19 cellular contexts compared by ENCODE assay signal in the genomic region with DNA sequence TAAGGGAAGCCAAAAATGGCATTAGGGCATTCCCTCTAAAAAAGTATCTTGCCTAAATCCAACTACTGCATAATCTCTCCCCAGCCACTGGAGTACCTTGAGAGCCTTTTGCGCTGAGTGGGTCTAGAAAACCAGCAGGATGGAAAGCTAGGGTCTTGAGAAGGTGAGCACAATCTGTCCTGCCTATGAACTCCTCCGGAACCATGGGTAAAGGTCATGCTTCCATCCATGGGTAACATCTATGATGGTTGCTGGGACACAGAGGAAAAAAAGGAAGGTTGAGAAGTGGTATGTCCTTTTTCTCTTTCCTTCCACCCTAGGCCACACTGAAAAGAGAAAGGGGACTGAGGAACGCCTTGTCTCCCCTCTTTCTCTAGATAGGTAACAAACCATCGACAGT. TPM values are rescaled to one million over a fixed set of nuclear protein-coding genes. Genes with fewer than 3 reads are reported as not detected.
A peak's percentile ranks its signal among the peaks of the same experiment; 100 is the strongest.
DNase-seq lines count a peak whose midpoint lies in the region; ATAC-seq, FAIRE-seq and TF ChIP-seq lines count a peak whose summit lies in the region.
"Had no signal": no experiment of that assay in that cellular context is flagged by ENCODE, and none has a peak within 500 bp of the region (broad histone marks: within the 10 kb centered on the region; RNA-seq: fewer than 3 reads in every experiment).

No MANE protein-coding gene starts in this region.

- no peak for TF ChIP-seq RAD21 in A549 (conservative IDR thresholded peaks at IDR 0.05 in 1 of 2, IDR thresholded peaks at IDR 0.05 in 1 of 2)

- H3K4me3 ChIP-seq in A549 = no peak overlapping the region
- H3K4me3 ChIP-seq in GM23338 = no peak overlapping the region
- H3K4me3 ChIP-seq: esophagus muscularis mucosa, skin epidermis had no signal

- H3K4me1 ChIP-seq in A549 (no peaks in the 10 kb centered on the region), GM23338 (ENCODE audit: insufficient read depth) (no peaks in the 10 kb centered on the region)
- H3K4me1 ChIP-seq: esophagus muscularis mucosa had no signal

- DNase-seq in A549 (ENCODE audit: low read depth in 1 of 2, low spot score in 1 of 2) = peak in 1 of 2 experiments; percentile 30
- DNase-seq in GM23338 (ENCODE audit: low spot score) = peak; percentile 50
- peak; percentile 12 for DNase-seq in RPMI7951 (ENCODE audit: low read depth)
- DNase-seq in fibroblast of peridontal ligament (ENCODE audit: extremely low read depth) = peak; percentile 15
- DNase-seq in Right ventricle myocardium superior = no peak
- no peak for DNase-seq in left colon
- DNase-seq: activated CD4-positive, alpha-beta memory T cell treated with anti-CD3 and anti-CD28 coated beads, Interleukin-2, amount 10 ng/mL, durations not matched to agents 7 days and 5 days; activated effector memory CD4-positive, alpha-beta T cell treated with Interleukin-2 at 50 U/mL for 16 hours; C1 segment of cervical spinal cord; caudate nucleus; NCI-H1436; substantia nigra had no signal

- H3K4me3 Mint-ChIP-seq in GM23338 = no peak overlapping the region
- H3K4me3 Mint-ChIP-seq: activated CD4-positive, alpha-beta memory T cell treated with anti-CD3 and anti-CD28 coated beads, Interleukin-2, amount 10 ng/mL, durations not matched to agents 7 days and 5 days; nephron had no signal

- no peaks in the 10 kb centered on the region for H3K79me2 ChIP-seq in GM23338 (replicated peaks; ENCODE audit: insufficient read depth)

- FAIRE-seq in A549 (lab: Jason Lieb, UNC) = no peak

- intact Hi-C loops in Right ventricle myocardium superior (cut with DNase I) (no loop called here), left colon (cut with DNase I, micrococcal nuclease) (no loop called here)

- peaks cover 3% of the 10 kb centered on the region for H3K27me3 Mint-ChIP-seq in GM23338 (ENCODE audit: insufficient read depth, low read depth, poor library complexity)
- H3K27me3 Mint-ChIP-seq: activated CD4-positive, alpha-beta memory T cell treated with anti-CD3 and anti-CD28 coated beads, Interleukin-2, amount 10 ng/mL, durations not matched to agents 7 days and 5 days had no signal

- ATAC-seq in A549 (no peak), GM23338 (no peak), GM18870 (IDR thresholded peaks at IDR 0.05; ENCODE audit: unreplicated experiment) (no peak), Right ventricle myocardium superior (ENCODE audit: poor library complexity) (no peak), left colon (no peak), HG02852 (IDR thresholded peaks at IDR 0.05; ENCODE audit: unreplicated experiment) (no peak)

- TF ChIP-seq CTCF in A549 (IDR thresholded peaks at IDR 0.05) = no peak
- TF ChIP-seq CTCF in GM23338 (conservative IDR thresholded peaks at IDR 0.05; ENCODE audit: low read depth in 2 of 2) = no peak

- no peaks in the 10 kb centered on the region for H3K9me2 ChIP-seq in GM23338 (ENCODE audit: insufficient read depth)

- peaks cover 53% of the 10 kb centered on the region for H3K9me3 ChIP-seq in A549

- H3K9me3 Mint-ChIP-seq in GM23338 = peaks cover 79% of the 10 kb centered on the region

- no peaks in the 10 kb centered on the region for H3F3A ChIP-seq in GM23338 (replicated peaks; ENCODE audit: low read depth)

- POLR2A ChIA-PET in A549 (lab: Yijun Ruan, JAX) = no interaction called here

- 3% methylated on average over 4 of the region's 4 CpGs for WGBS in A549 (ENCODE audit: missing lambda C conversion rate)

- no peak overlapping the region for H2AFZ ChIP-seq in GM23338

- no peak for TF ChIP-seq POLR2A in A549 (IDR thresholded peaks at IDR 0.05; ENCODE audit: low read length)

- no peak for TF ChIP-seq EP300 in A549 (IDR thresholded peaks at IDR 0.05)

- no peaks in the 10 kb centered on the region for H4K20me1 ChIP-seq in GM23338 (replicated peaks; ENCODE audit: insufficient read depth)

- no peaks in the 10 kb centered on the region for H3K4me1 Mint-ChIP-seq in GM23338
- H3K4me1 Mint-ChIP-seq: activated CD4-positive, alpha-beta memory T cell treated with anti-CD3 and anti-CD28 coated beads, Interleukin-2, amount 10 ng/mL, durations not matched to agents 7 days and 5 days; nephron had no signal

- H3K27ac Mint-ChIP-seq in GM23338 = no peak overlapping the region
- H3K27ac Mint-ChIP-seq: activated CD4-positive, alpha-beta memory T cell treated with anti-CD3 and anti-CD28 coated beads, Interleukin-2, amount 10 ng/mL, durations not matched to agents 7 days and 5 days; nephron had no signal

- no peak overlapping the region for H3K4me2 ChIP-seq in A549
- H3K4me2 ChIP-seq in GM23338 = no peak overlapping the region

- H3K27ac ChIP-seq in A549 (no peak overlapping the region), GM23338 (ENCODE audit: low read depth) (no peak overlapping the region)
- H3K27ac ChIP-seq: esophagus muscularis mucosa, skin epidermis had no signal

- H3K36me3 Mint-ChIP-seq in GM23338 (ENCODE audit: low read depth) = peaks cover 30% of the 10 kb centered on the region

- no peaks in the 10 kb centered on the region; the same call in 1 of the 2 replicates for H3K36me3 ChIP-seq in GM23338 (ENCODE audit: insufficient read depth)
- H3K36me3 ChIP-seq: esophagus muscularis mucosa had no signal

- H3K27me3 ChIP-seq in GM23338 (ENCODE audit: insufficient read depth) = no peaks in the 10 kb centered on the region
- H3K27me3 ChIP-seq: esophagus muscularis mucosa had no signal

- CTCF ChIA-PET in A549 (lab: Yijun Ruan, JAX) = no interaction called here

TF ChIP-seq in A549, 52 proteins besides CTCF, POLR2A, EP300 and RAD21:
- TF ChIP-seq ZFP36 (IDR thresholded peaks at IDR 0.05; ENCODE audit: borderline replicate concordance, partially characterized antibody) (peak; percentile 6), KDM1A (IDR thresholded peaks at IDR 0.05; ENCODE audit: low read depth) (no peak)

TF ChIP-seq in GM23338, 12 proteins besides CTCF, POLR2A, EP300 and RAD21 (continues in another document):
- TF ChIP-seq JUNB (IDR thresholded peaks at IDR 0.05; ENCODE audit: unreplicated experiment) (no peak), EZH2 (IDR thresholded peaks at IDR 0.05; ENCODE audit: low read depth, unreplicated experiment) (no peak), NANOG (IDR thresholded peaks at IDR 0.05; ENCODE audit: borderline replicate concordance) (no peak), ZNF331 (CRISPR knock-in tag; IDR thresholded peaks at IDR 0.05; ENCODE audit: low read depth) (no peak), POLR2AphosphoS5 (IDR thresholded peaks at IDR 0.05; ENCODE audit: low read depth) (no peak), ZNF114 (CRISPR knock-in tag; IDR thresholded peaks at IDR 0.05) (no peak)
- TF ChIP-seq, protein P1, sequence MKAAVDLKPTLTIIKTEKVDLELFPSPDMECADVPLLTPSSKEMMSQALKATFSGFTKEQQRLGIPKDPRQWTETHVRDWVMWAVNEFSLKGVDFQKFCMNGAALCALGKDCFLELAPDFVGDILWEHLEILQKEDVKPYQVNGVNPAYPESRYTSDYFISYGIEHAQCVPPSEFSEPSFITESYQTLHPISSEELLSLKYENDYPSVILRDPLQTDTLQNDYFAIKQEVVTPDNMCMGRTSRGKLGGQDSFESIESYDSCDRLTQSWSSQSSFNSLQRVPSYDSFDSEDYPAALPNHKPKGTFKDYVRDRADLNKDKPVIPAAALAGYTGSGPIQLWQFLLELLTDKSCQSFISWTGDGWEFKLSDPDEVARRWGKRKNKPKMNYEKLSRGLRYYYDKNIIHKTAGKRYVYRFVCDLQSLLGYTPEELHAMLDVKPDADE (IDR thresholded peaks at IDR 0.05) = no peak
- TF ChIP-seq, protein P2, sequence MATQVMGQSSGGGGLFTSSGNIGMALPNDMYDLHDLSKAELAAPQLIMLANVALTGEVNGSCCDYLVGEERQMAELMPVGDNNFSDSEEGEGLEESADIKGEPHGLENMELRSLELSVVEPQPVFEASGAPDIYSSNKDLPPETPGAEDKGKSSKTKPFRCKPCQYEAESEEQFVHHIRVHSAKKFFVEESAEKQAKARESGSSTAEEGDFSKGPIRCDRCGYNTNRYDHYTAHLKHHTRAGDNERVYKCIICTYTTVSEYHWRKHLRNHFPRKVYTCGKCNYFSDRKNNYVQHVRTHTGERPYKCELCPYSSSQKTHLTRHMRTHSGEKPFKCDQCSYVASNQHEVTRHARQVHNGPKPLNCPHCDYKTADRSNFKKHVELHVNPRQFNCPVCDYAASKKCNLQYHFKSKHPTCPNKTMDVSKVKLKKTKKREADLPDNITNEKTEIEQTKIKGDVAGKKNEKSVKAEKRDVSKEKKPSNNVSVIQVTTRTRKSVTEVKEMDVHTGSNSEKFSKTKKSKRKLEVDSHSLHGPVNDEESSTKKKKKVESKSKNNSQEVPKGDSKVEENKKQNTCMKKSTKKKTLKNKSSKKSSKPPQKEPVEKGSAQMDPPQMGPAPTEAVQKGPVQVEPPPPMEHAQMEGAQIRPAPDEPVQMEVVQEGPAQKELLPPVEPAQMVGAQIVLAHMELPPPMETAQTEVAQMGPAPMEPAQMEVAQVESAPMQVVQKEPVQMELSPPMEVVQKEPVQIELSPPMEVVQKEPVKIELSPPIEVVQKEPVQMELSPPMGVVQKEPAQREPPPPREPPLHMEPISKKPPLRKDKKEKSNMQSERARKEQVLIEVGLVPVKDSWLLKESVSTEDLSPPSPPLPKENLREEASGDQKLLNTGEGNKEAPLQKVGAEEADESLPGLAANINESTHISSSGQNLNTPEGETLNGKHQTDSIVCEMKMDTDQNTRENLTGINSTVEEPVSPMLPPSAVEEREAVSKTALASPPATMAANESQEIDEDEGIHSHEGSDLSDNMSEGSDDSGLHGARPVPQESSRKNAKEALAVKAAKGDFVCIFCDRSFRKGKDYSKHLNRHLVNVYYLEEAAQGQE (IDR thresholded peaks at IDR 0.05; ENCODE audit: unreplicated experiment) = no peak

RNA-seq across cellular contexts. Expression of a gene that starts 52.4 kb away (rescaled TPM):
- polyA plus RNA-seq in A549 (2011; rRNA removed) (not detected in 2 replicates), A549 (2017; fragmentation: RNase III; extraction: RNeasy Plus Mini Kit Qiagen cat#74134 plus additional on column Dnase treatment) (not detected in 3 replicates), GM23338 (2016; fragmentation: Nextera tagmentation; extraction: Ambion mirVana) (not detected in 2 replicates)
- polyA plus RNA-seq in A549 (2012; cell fraction: cytosol; rRNA removed) = not detected in 2 replicates
- not detected in 2 replicates for polyA plus RNA-seq in A549 (2012; cell fraction: nucleus; rRNA removed)
- not detected in 2 replicates for polyA minus RNA-seq in A549 (2011; rRNA and poly(A)+ RNA removed)
- total RNA-seq in GM23338 (2014; rRNA removed; shearing (Covaris generic)) = not detected in 2 replicates
- not detected in 2 replicates for total RNA-seq in RPMI7951 (2014; rRNA removed; shearing (Covaris generic))
- total RNA-seq in Right ventricle myocardium superior (1.1 TPM), left colon (under 1 TPM; 0.15 to 0.67 TPM)
- total RNA-seq: activated CD4-positive, alpha-beta memory T cell treated with anti-CD3 and anti-CD28 coated beads, Interleukin-2, amount 10 ng/mL, durations not matched to agents 7 days and 5 days; kidney epithelial cell; T-helper 2 cell treated with Interferon-gamma antibody and Interleukin-4, amounts not matched to agents 100 ng/mL and 5 ng/mL, for 36 hours had no signal

Comparison
In these comparisons a context has a peak if more than half of its experiments do, and no peak if none do; other contexts are left out.
1. DNase-seq: peak in GM23338 (single experiment), RPMI7951 (single experiment) and fibroblast of peridontal ligament (single experiment); none in Right ventricle myocardium superior (single experiment) and left colon (0 of 2).